8 cellular contexts compared by ENCODE assay signal in the genomic region with DNA sequence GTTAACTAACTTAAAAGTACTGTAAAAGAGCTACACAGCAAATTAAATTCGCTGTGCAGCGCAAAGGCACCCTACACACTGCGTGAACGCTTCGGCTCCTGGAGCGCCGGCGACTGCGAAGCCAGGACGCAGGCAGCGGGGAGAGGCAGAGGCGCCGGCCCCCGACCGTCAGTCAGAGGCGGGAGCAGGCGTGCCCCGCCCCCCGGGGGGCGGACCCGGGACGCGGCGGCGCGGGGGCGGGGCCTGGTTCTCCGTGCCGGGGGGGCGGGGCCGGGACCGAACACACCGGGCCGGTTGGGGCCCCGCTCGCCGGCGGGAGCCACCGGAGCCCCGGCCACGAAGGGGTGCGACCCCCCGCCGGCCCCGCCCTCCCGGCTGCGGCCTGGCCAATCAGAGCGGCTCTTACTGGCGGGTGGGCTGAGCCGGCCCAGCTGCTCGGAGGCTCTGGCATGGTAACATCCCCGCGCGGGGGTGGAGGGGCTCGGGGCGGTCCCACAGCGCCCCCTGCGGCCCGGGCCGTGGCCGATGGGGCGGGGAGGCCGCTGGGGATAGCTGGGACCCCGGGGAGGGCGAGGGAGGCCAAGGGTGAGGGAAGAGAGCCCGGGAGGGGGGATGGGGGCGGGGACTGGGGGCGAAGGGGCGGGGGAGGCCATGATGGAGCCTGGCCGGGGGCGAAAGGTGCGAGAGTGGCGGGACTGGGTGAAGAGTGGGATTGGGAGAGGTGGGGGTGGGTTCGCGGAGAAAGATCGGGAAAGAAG. TPM values are rescaled to one million over a fixed set of nuclear protein-coding genes. Genes with fewer than 3 reads are reported as not detected.
A peak's percentile ranks its signal among the peaks of the same experiment; 100 is the strongest.
DNase-seq lines count a peak whose midpoint lies in the region; ATAC-seq, FAIRE-seq and TF ChIP-seq lines count a peak whose summit lies in the region.

PRPF40B (plus strand) TSS at position 420 of the 758 bp plus-strand sequence; CDS start at position 450, 30 bp downstream.

- H3K9me3 ChIP-seq in lower lobe of right lung, result no peaks in the 10 kb centered on the region

- H3K4me3 ChIP-seq in dorsolateral prefrontal cortex, result peak within 1 kb of the TSS; percentile 51 to 89 (median 75)
- H3K4me3 ChIP-seq in lower lobe of right lung, result peak within 1 kb of the TSS; percentile 68

- H3K27ac ChIP-seq in dorsolateral prefrontal cortex (peak within 1 kb of the TSS; percentile 48 to 92 (median 85)), lower lobe of right lung (peak within 1 kb of the TSS; percentile 79)

- intact Hi-C loops in dorsolateral prefrontal cortex (cut with DNase I) (loop anchor here in 1 of 2 donors (5.0 kb wide), 1 partner anchor 56 kb away; the partner anchor contains the start of gene MCRS1), lower lobe of right lung (cut with DNase I) (no loop called here)

- H3K27me3 ChIP-seq in dorsolateral prefrontal cortex (no peaks in the 10 kb centered on the region), lower lobe of right lung (ENCODE audit: low read depth) (no peaks in the 10 kb centered on the region)

- H3K36me3 ChIP-seq in lower lobe of right lung, result no peaks in the 10 kb centered on the region

- FAIRE-seq in GM19239 (lab: Jason Lieb, UNC), result peak; percentile 76

- TF ChIP-seq CTCF in dorsolateral prefrontal cortex (IDR thresholded peaks at IDR 0.05 in 54 of 56, conservative IDR thresholded peaks at IDR 0.05 in 2 of 56; ENCODE audit: low read depth in 1 of 56, partially characterized antibody in 56 of 56), result peak in 35 of 56 donors; percentile 6 to 59 (median 33)
- TF ChIP-seq CTCF in lower lobe of right lung (IDR thresholded peaks at IDR 0.05), result peak; percentile 29

- H3K4me1 ChIP-seq in lower lobe of right lung, result peaks cover 18% of the 10 kb centered on the region

- ATAC-seq in HG03457 (IDR thresholded peaks at IDR 0.05; ENCODE audit: unreplicated experiment), result peak; percentile 47
- peak; percentile 96 for ATAC-seq in lower lobe of right lung

- DNase-seq in C1 segment of cervical spinal cord (lab: John Stamatoyannopoulos, UW), result peak in 13 of 14 donors; percentile 63 to 91 (median 75)
- DNase-seq in GM19239 (ENCODE audit: insufficient read length, low spot score), result peak; percentile 94
- DNase-seq in NCI-H748 (lab: John Stamatoyannopoulos, UW; ENCODE audit: unreplicated experiment), result peak; percentile 91
- peak; percentile 79 to 83 for DNase-seq in activated CD4-positive, alpha-beta T cell treated with anti-CD3 and anti-CD28 coated beads, Interleukin-2, amount 50 U/mL, for 48 hours
- DNase-seq in dorsolateral prefrontal cortex, result peak; percentile 77 to 92 (median 84)
- peak; percentile 91 for DNase-seq in lower lobe of right lung
- DNase-seq in stimulated activated CD4-positive, alpha-beta T cell treated with anti-CD3 and anti-CD28 coated beads, TNF-alpha, amount 100 ng/mL, for 24 hours (ENCODE audit: low read depth in 3 of 3), result peak; percentile 57 to 79 (median 64)

RNA-seq across cellular contexts. Expression of gene PRPF40B, which starts in this region (rescaled TPM):
- total RNA-seq in dorsolateral prefrontal cortex (10 to 100 TPM; 31.6 to 78.4 (median 47.7) TPM), lower lobe of right lung (19.3 TPM)

Comparison
In these comparisons a context has a peak if more than half of its experiments do, and no peak if none do; other contexts are left out.
1. Peak in every context shown above with its lines: DNase-seq, ATAC-seq, H3K4me3 ChIP-seq and H3K27ac ChIP-seq.